21 cellular contexts compared by ENCODE assay signal in genomic region chr1:212139526-212140137, GRCh38.
A peak's percentile ranks its signal among the peaks of the same experiment; 100 is the strongest.
DNase-seq lines count a peak whose midpoint lies in the region; ATAC-seq and TF ChIP-seq lines count a peak whose summit lies in the region.
"Had no signal": no experiment of that assay in that cellular context is flagged by ENCODE, and none has a peak within 500 bp of the region (broad histone marks: within the 10 kb centered on the region; RNA-seq: fewer than 3 reads in every experiment).

No MANE protein-coding gene starts in this region.

- H3K27ac ChIP-seq in breast epithelium: no peak overlapping the region
- H3K27ac ChIP-seq: GM23248 had no signal

- ATAC-seq in esophagus mucosa (peak; percentile 4), left lobe of liver (no peak)
- ATAC-seq in natural killer cell treated with Interleukin-12 subunit alpha and Interleukin-12 subunit beta and Interleukin-15 and Interleukin-18, amount 100 ng/mL, for 72 hours: no peak
- ATAC-seq: GM12878, HepG2 had no signal

- TF ChIP-seq CTCF in neural crest cell (conservative IDR thresholded peaks at IDR 0.05) (no peak), breast epithelium (IDR thresholded peaks at IDR 0.05) (no peak)

- H3K27ac Mint-ChIP-seq in neural crest cell (ENCODE audit: unreplicated experiment): peak overlapping the region; percentile 55
- no peak overlapping the region for H3K27ac Mint-ChIP-seq in natural killer cell treated with Interleukin-12 subunit alpha and Interleukin-12 subunit beta and Interleukin-15 and Interleukin-18, amount 100 ng/mL, for 72 hours

- no peak overlapping the region for H3K4me3 Mint-ChIP-seq in neural crest cell
- H3K4me3 Mint-ChIP-seq in natural killer cell treated with Interleukin-12 subunit alpha and Interleukin-12 subunit beta and Interleukin-15 and Interleukin-18, amount 100 ng/mL, for 72 hours: no peak overlapping the region

- H3K4me1 ChIP-seq in breast epithelium: no peaks in the 10 kb centered on the region
- H3K4me1 ChIP-seq: HAP-1 had no signal

- DNase-seq in NCI-H2029 (lab: John Stamatoyannopoulos, UW): peak; percentile 21
- peak; percentile 15 for DNase-seq in NCI-H69 (lab: John Stamatoyannopoulos, UW)
- no peak for DNase-seq in neural crest cell (ENCODE audit: low read depth, low spot score)
- no peak for DNase-seq in natural killer cell treated with Interleukin-12 subunit alpha and Interleukin-12 subunit beta and Interleukin-15 and Interleukin-18, amount 100 ng/mL, for 72 hours (ENCODE audit: low spot score)
- DNase-seq in left lobe of liver (ENCODE audit: low spot score): no peak
- DNase-seq in breast epithelium (ENCODE audit: low spot score in 2 of 2): no peak
- DNase-seq: ACHN, C1 segment of cervical spinal cord, DMS 273 treated with DMSO at 0.1 percent for 48 hours, GM23248, KG1, NCI-H1694 treated with DMSO at 0.1 percent for 48 hours, NCI-H2171 treated with DMSO at 0.1 percent for 48 hours, NCI-H446, NCI-H526 treated with DMSO at 0.1 percent for 48 hours, OCI-M1, SHP77 treated with DMSO at 0.1 percent for 48 hours had no signal

- H3K9me3 ChIP-seq in breast epithelium: no peaks in the 10 kb centered on the region

- H3K36me3 ChIP-seq in breast epithelium: no peaks in the 10 kb centered on the region
- H3K36me3 ChIP-seq: HAP-1 had no signal

- intact Hi-C loops in breast epithelium (cut with DNase I; ENCODE audit: low total_unique reads): no loop called here

- no peaks in the 10 kb centered on the region for H3K4me1 Mint-ChIP-seq in neural crest cell
- no peaks in the 10 kb centered on the region for H3K4me1 Mint-ChIP-seq in natural killer cell treated with Interleukin-12 subunit alpha and Interleukin-12 subunit beta and Interleukin-15 and Interleukin-18, amount 100 ng/mL, for 72 hours (ENCODE audit: low read depth in 2 of 2)

- H3K27me3 ChIP-seq in breast epithelium: no peaks in the 10 kb centered on the region

- peaks cover 23% of the 10 kb centered on the region for H3K36me3 Mint-ChIP-seq in neural crest cell (ENCODE audit: low read depth)
- peaks cover under 1% of the 10 kb centered on the region for H3K36me3 Mint-ChIP-seq in natural killer cell treated with Interleukin-12 subunit alpha and Interleukin-12 subunit beta and Interleukin-15 and Interleukin-18, amount 100 ng/mL, for 72 hours

- H3K9me3 Mint-ChIP-seq in neural crest cell: peaks cover 6% of the 10 kb centered on the region
- H3K9me3 Mint-ChIP-seq in natural killer cell treated with Interleukin-12 subunit alpha and Interleukin-12 subunit beta and Interleukin-15 and Interleukin-18, amount 100 ng/mL, for 72 hours: no peaks in the 10 kb centered on the region

- no peaks in the 10 kb centered on the region for H3K27me3 Mint-ChIP-seq in neural crest cell (ENCODE audit: low read depth)
- H3K27me3 Mint-ChIP-seq in natural killer cell treated with Interleukin-12 subunit alpha and Interleukin-12 subunit beta and Interleukin-15 and Interleukin-18, amount 100 ng/mL, for 72 hours: no peaks in the 10 kb centered on the region

- TF ChIP-seq POLR2A in breast epithelium (IDR thresholded peaks at IDR 0.05): no peak

- no peak overlapping the region for H3K4me3 ChIP-seq in breast epithelium
- H3K4me3 ChIP-seq: GM12878, GM23248, HAP-1 had no signal

Comparison
In these comparisons a context has a peak if more than half of its experiments do, and no peak if none do; other contexts are left out.
1. DNase-seq: peak in NCI-H2029 (single experiment) and NCI-H69 (single experiment); none in neural crest cell (single experiment), natural killer cell treated with Interleukin-12 subunit alpha and Interleukin-12 subunit beta and Interleukin-15 and Interleukin-18, amount 100 ng/mL, for 72 hours (single experiment), left lobe of liver (single experiment) and breast epithelium (0 of 2).